In the genomic region with DNA sequence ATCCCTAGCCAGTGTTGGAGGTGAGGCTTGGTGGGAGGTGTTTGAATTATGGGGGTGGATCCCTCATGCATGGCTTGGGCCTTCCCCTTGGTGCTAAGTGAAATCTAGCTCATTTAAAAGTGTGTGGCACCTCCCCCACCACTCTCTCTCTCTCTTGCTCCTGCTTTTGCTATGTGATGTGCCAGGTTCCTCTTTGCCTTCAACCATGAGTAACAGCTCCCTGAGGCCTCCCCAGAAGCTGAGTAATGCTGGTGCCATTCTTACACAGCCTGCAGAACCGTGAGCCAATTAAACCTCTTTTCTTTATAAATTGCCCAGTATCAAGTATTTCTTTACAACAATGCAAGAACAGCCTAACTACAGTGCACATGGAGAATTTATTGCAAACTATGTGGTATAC, we compare ENCODE assay signal across 12 cellular contexts.
"Had no signal": no experiment of that assay in that cellular context is flagged by ENCODE, and none has a peak within 500 bp of the region (broad histone marks: within the 10 kb centered on the region; RNA-seq: fewer than 3 reads in every experiment).

No MANE protein-coding gene starts in this region.

- H3K4me3 Mint-ChIP-seq: activated B cell treated with CpG ODN at 0.5 μM for 24 hours; activated naive CD4-positive, alpha-beta T cell treated with anti-CD3 and anti-CD28 coated beads, Interleukin-2, amount 50 U/mL, for 24 hours; natural killer cell treated with Interleukin-12 subunit alpha and Interleukin-12 subunit beta and Interleukin-15 and Interleukin-18, amount 100 ng/mL, for 72 hours; stimulated activated naive CD8-positive, alpha-beta T cell treated with anti-CD3 and anti-CD28 coated beads, Interleukin-15, amount 100 ng/mL, for 72 hours had no signal

- H3K4me1 Mint-ChIP-seq: activated B cell treated with CpG ODN at 0.5 μM for 24 hours; activated naive CD4-positive, alpha-beta T cell treated with anti-CD3 and anti-CD28 coated beads, Interleukin-2, amount 50 U/mL, for 24 hours; stimulated activated naive CD8-positive, alpha-beta T cell treated with anti-CD3 and anti-CD28 coated beads, Interleukin-15, amount 100 ng/mL, for 72 hours had no signal

- H3K27ac Mint-ChIP-seq: activated B cell treated with CpG ODN at 0.5 μM for 24 hours; activated naive CD4-positive, alpha-beta T cell treated with anti-CD3 and anti-CD28 coated beads, Interleukin-2, amount 50 U/mL, for 24 hours; activated T-helper 2 cell treated with anti-CD3 and anti-CD28 coated beads, Interferon-gamma antibody, Interleukin-2, Interleukin-4, amounts not matched to agents 10 μg/mL and 5 μg/mL and 100 μg/mL, durations not matched to agents 14 hours and 24 hours and 36 hours; natural killer cell treated with Interleukin-12 subunit alpha and Interleukin-12 subunit beta and Interleukin-15 and Interleukin-18, amount 100 ng/mL, for 72 hours; stimulated activated naive CD8-positive, alpha-beta T cell treated with anti-CD3 and anti-CD28 coated beads, Interleukin-15, amount 100 ng/mL, for 72 hours had no signal

- H3K9me3 Mint-ChIP-seq: activated B cell treated with CpG ODN at 0.5 μM for 24 hours; activated naive CD4-positive, alpha-beta T cell treated with anti-CD3 and anti-CD28 coated beads, Interleukin-2, amount 50 U/mL, for 24 hours; activated T-helper 2 cell treated with anti-CD3 and anti-CD28 coated beads, Interferon-gamma antibody, Interleukin-2, Interleukin-4, amounts not matched to agents 10 μg/mL and 5 μg/mL and 100 μg/mL, durations not matched to agents 14 hours and 24 hours and 36 hours; stimulated activated naive CD8-positive, alpha-beta T cell treated with anti-CD3 and anti-CD28 coated beads, Interleukin-15, amount 100 ng/mL, for 72 hours had no signal

- H3K27me3 Mint-ChIP-seq: activated B cell treated with CpG ODN at 0.5 μM for 24 hours; activated naive CD4-positive, alpha-beta T cell treated with anti-CD3 and anti-CD28 coated beads, Interleukin-2, amount 50 U/mL, for 24 hours; natural killer cell treated with Interleukin-12 subunit alpha and Interleukin-12 subunit beta and Interleukin-15 and Interleukin-18, amount 100 ng/mL, for 72 hours; stimulated activated naive CD8-positive, alpha-beta T cell treated with anti-CD3 and anti-CD28 coated beads, Interleukin-15, amount 100 ng/mL, for 72 hours had no signal

- DNase-seq: activated B cell treated with CpG ODN at 0.5 μM for 24 hours; activated CD4-positive, alpha-beta T cell treated with anti-CD3 and anti-CD28 coated beads, Interleukin-2, amount 50 U/mL, for 1 hour; amygdala; foreskin fibroblast; sigmoid colon; stimulated activated naive CD8-positive, alpha-beta T cell treated with anti-CD3 and anti-CD28 coated beads, Interleukin-15, amount 100 ng/mL, for 72 hours; T-helper 1 cell; testis had no signal

- H3K36me3 ChIP-seq: sigmoid colon had no signal

- H3K27me3 ChIP-seq: sigmoid colon, testis had no signal

- H3K36me3 Mint-ChIP-seq: activated naive CD4-positive, alpha-beta T cell treated with anti-CD3 and anti-CD28 coated beads, Interleukin-2, amount 50 U/mL, for 24 hours; natural killer cell treated with Interleukin-12 subunit alpha and Interleukin-12 subunit beta and Interleukin-15 and Interleukin-18, amount 100 ng/mL, for 72 hours had no signal

- ATAC-seq: esophagus mucosa; natural killer cell treated with Interleukin-12 subunit alpha and Interleukin-12 subunit beta and Interleukin-15 and Interleukin-18, amount 100 ng/mL, for 72 hours; stimulated activated naive CD8-positive, alpha-beta T cell treated with anti-CD3 and anti-CD28 coated beads, Interleukin-15, amount 100 ng/mL, for 72 hours had no signal

- H3K4me3 ChIP-seq: sigmoid colon, testis had no signal
